In the genomic region with DNA sequence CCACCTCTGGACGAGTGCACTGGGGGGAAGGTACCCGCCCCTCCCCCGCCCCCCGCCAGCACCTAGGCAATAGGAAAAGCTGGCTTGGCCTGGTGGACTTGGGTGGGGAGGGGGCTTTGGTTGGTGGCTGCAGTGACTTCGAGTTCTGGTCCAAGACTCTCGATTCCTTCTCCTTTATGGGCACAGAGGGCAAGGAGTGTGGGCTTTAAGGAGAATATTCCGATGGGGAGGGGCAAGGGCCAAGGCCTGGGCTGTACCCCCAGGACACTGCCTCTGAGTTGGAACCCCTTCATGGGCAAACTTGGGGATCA, we compare ENCODE assay signal across 8 cellular contexts. TPM values are rescaled to one million over a fixed set of nuclear protein-coding genes. Genes with fewer than 3 reads are reported as not detected.
DNase-seq lines count a peak whose midpoint lies in the region; ATAC-seq and TF ChIP-seq lines count a peak whose summit lies in the region.

No MANE protein-coding gene starts in this region.

- H3K4me1 ChIP-seq in gastrocnemius medialis: peaks cover 46 to 55% of the 10 kb centered on the region in 2 donors

- H3K27me3 ChIP-seq in SU-DHL-6 (ENCODE audit: low read length): no peaks in the 10 kb centered on the region
- H3K27me3 ChIP-seq in gastrocnemius medialis: no peaks in the 10 kb centered on the region

- no peaks in the 10 kb centered on the region for H3K36me3 ChIP-seq in SU-DHL-6 (ENCODE audit: low read length)
- no peaks in the 10 kb centered on the region for H3K36me3 ChIP-seq in gastrocnemius medialis

- in situ Hi-C loops in gastrocnemius medialis (cut with MboI; ENCODE audit: low sequenced_read_pairs in 4 of 4): loop anchor here in 1 of 4 donors (10.0 kb wide), 1 partner anchor 48 kb away; a partner anchor contains a TSS

- no peak for DNase-seq in Right ventricle myocardium superior
- no peak for DNase-seq in gastrocnemius medialis
- DNase-seq in GF-D8 (lab: John Stamatoyannopoulos, UW): no peak
- DNase-seq in DMS 273 (lab: John Stamatoyannopoulos, UW; ENCODE audit: unreplicated experiment): no peak
- DNase-seq in activated effector memory CD4-positive, alpha-beta T cell treated with anti-CD3 and anti-CD28 coated beads, Interleukin-2, amount 50 U/mL, for 16 hours: no peak
- no peak for DNase-seq in NCI-H524 (lab: John Stamatoyannopoulos, UW)

- H3K79me2 ChIP-seq in SU-DHL-6 (ENCODE audit: insufficient read depth, low read length): 0 out of 2 replicates have a peak, but pooled peaks cover 4% of the 10 kb centered on the region

- H2AFZ ChIP-seq in SU-DHL-6 (ENCODE audit: low read depth, low read length, severe bottlenecking): peak overlapping the region; percentile 67

- H3K4me2 ChIP-seq in SU-DHL-6 (ENCODE audit: low read depth, low read length, poor library complexity, severe bottlenecking): peak overlapping the region; percentile 82

- H3K9me2 ChIP-seq in SU-DHL-6 (replicated peaks; ENCODE audit: insufficient read depth, low read length): no peaks in the 10 kb centered on the region

- no peaks in the 10 kb centered on the region for H4K20me1 ChIP-seq in SU-DHL-6 (ENCODE audit: low read depth, low read length)

- peaks cover 16% of the 10 kb centered on the region for H3F3A ChIP-seq in SU-DHL-6 (ENCODE audit: insufficient read depth)

- ATAC-seq in GM19395 (IDR thresholded peaks at IDR 0.05; ENCODE audit: unreplicated experiment) (peak; percentile 26), Right ventricle myocardium superior (ENCODE audit: poor library complexity) (peak; percentile 17), gastrocnemius medialis (peak in 1 of 2 donors; percentile 1)

- no peak for TF ChIP-seq POLR2A in gastrocnemius medialis (IDR thresholded peaks at IDR 0.05)

- H3K9me3 ChIP-seq in SU-DHL-6 (ENCODE audit: insufficient read depth, low read length) (no peaks in the 10 kb centered on the region), gastrocnemius medialis (no peaks in the 10 kb centered on the region)

- H3K27ac ChIP-seq in SU-DHL-6 (ENCODE audit: low read depth, low read length) (peak overlapping the region; percentile 67), gastrocnemius medialis (peak overlapping the region; percentile 93 to 96 (median 94))

- intact Hi-C loops in Right ventricle myocardium superior (cut with DNase I): no loop called here
- intact Hi-C loops in gastrocnemius medialis (cut with DNase I; ENCODE audit: low total_unique reads): loop anchor here (2.0 to 10.0 kb wide), 4 partner anchors 52 to 518 kb away; a partner anchor contains a TSS

- peak overlapping the region; percentile 68 for H3K4me3 ChIP-seq in SU-DHL-6 (ENCODE audit: insufficient read depth, low read length, poor library complexity, severe bottlenecking)
- peak overlapping the region; percentile 68 to 94 (median 86) for H3K4me3 ChIP-seq in gastrocnemius medialis

- H3K9ac ChIP-seq in SU-DHL-6 (ENCODE audit: low read length): peak overlapping the region; percentile 56

- TF ChIP-seq CTCF in SU-DHL-6 (IDR thresholded peaks at IDR 0.05; ENCODE audit: insufficient read depth, low read length, poor library complexity, severe bottlenecking): no peak
- TF ChIP-seq CTCF in gastrocnemius medialis (IDR thresholded peaks at IDR 0.05 in 4 of 5, conservative IDR thresholded peaks at IDR 0.05 in 1 of 5): no peak

RNA-seq across cellular contexts. Expression of a gene that starts 0.4 kb away (rescaled TPM):
- total RNA-seq in Right ventricle myocardium superior (25.0 TPM), gastrocnemius medialis (10 to 100 TPM in 3 of 4 donors, 1 to 10 TPM in 1; 8.7 to 61.4 (median 34.2) TPM)

RNA-seq across cellular contexts. Expression of a gene that starts 29.1 kb away (rescaled TPM):
- total RNA-seq in Right ventricle myocardium superior: 20.3 TPM
- 10 to 100 TPM; 25.4 to 73.2 (median 55.8) TPM for total RNA-seq in gastrocnemius medialis

RNA-seq across cellular contexts. Expression of a gene that starts 42.3 kb away (rescaled TPM):
- total RNA-seq in Right ventricle myocardium superior (0.27 TPM), gastrocnemius medialis (1 to 10 TPM in 2 of 4 donors, not detected in 2; 1.8 to 8.8 TPM)

RNA-seq across cellular contexts. Expression of a gene that starts 52.2 kb away (rescaled TPM):
- total RNA-seq in Right ventricle myocardium superior (49.7 TPM), gastrocnemius medialis (10 to 100 TPM; 27.1 to 67.4 (median 52.7) TPM)

RNA-seq across cellular contexts. Expression of a gene that starts 53.4 kb away (rescaled TPM):
- total RNA-seq in Right ventricle myocardium superior (not detected), gastrocnemius medialis (under 1 TPM in 2 of 4 donors, not detected in 2; 0.82 to 0.95 TPM)
